In the genomic region with DNA sequence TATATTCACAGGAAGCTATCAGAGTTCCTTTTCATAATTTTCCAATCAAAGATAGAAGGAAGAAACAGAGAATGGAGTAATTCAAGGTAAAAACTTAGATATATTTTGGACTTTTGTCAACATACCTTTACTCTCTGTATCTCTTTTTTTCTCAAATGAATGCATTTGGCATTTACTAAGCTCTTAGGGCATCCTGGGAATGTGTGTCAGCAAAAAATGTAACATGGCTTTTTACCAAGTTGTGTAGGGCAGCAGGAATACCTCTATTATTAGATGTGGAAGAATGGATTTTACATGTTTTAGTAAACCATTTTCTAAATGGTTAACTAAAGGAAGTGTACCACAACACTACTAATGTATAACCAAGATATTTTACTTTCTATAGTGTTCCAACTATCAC, we compare ENCODE assay signal across 21 cellular contexts. TPM values are rescaled to one million over a fixed set of nuclear protein-coding genes. Genes with fewer than 3 reads are reported as not detected.
"Had no signal": no experiment of that assay in that cellular context is flagged by ENCODE, and none has a peak within 500 bp of the region (broad histone marks: within the 10 kb centered on the region; RNA-seq: fewer than 3 reads in every experiment).

No MANE protein-coding gene starts in this region.

- H3K27ac ChIP-seq: body of pancreas, dorsolateral prefrontal cortex, foreskin keratinocyte, prostate gland, testis, upper lobe of left lung had no signal

- DNase-seq: activated B cell treated with CpG ODN at 0.5 μM for 24 hours; activated CD4-positive, alpha-beta memory T cell treated with anti-CD3 and anti-CD28 coated beads for 36 hours; activated CD4-positive, alpha-beta T cell treated with anti-CD3 and anti-CD28 coated beads for 4 hours; activated gamma-delta T cell treated with Interleukin-2 at 50 U/mL for 16 hours; activated T-cell treated with anti-CD3 and anti-CD28 coated beads for 4 hours; body of pancreas; dorsolateral prefrontal cortex; hypothalamus; kidney; left ventricle myocardium superior; naive thymus-derived CD8-positive, alpha-beta T cell; right cardiac atrium; small intestine; stimulated activated CD4-positive, alpha-beta T cell treated with anti-CD3 and anti-CD28 coated beads, Interleukin-4, amount 100 ng/mL, for 1 hour; T-helper 9 cell; testis; upper lobe of left lung had no signal

- H3K4me3 ChIP-seq: body of pancreas, dorsolateral prefrontal cortex, prostate gland, testis, upper lobe of left lung had no signal

- ATAC-seq: activated naive CD4-positive, alpha-beta T cell treated with anti-CD3 and anti-CD28 coated beads, Interleukin-2, amount 50 U/mL, for 72 hours; body of pancreas; left ventricle myocardium superior; naive thymus-derived CD8-positive, alpha-beta T cell; right cardiac atrium had no signal

- H3K36me3 ChIP-seq: prostate gland, upper lobe of left lung had no signal

- H3K4me1 ChIP-seq: testis had no signal

- H3K9me3 ChIP-seq: body of pancreas, prostate gland, testis, upper lobe of left lung had no signal

- H3K27me3 ChIP-seq: body of pancreas, dorsolateral prefrontal cortex, foreskin keratinocyte, testis, upper lobe of left lung had no signal

RNA-seq across cellular contexts. Expression of a gene that starts 4.2 kb away (rescaled TPM):
- total RNA-seq: activated B cell treated with CpG ODN at 0.5 μM for 24 hours; activated CD4-positive, alpha-beta memory T cell treated with anti-CD3 and anti-CD28 coated beads for 36 hours; activated naive CD4-positive, alpha-beta T cell treated with anti-CD3 and anti-CD28 coated beads, Interleukin-2, amount 50 U/mL, for 72 hours; activated T-helper 1 cell treated with anti-CD3 and anti-CD28 coated beads, Interleukin-12 subunit alpha, Interleukin-12 subunit beta, Interleukin-2, Interleukin-4 antibody, amounts not matched to agents 30 ng/mL and 10 ng/mL and 1 ng/mL, durations not matched to agents 14 hours and 24 hours and 36 hours; naive thymus-derived CD8-positive, alpha-beta T cell; right cardiac atrium had no signal
- polyA plus RNA-seq: naive thymus-derived CD8-positive, alpha-beta T cell had no signal
